Comparison of ENCODE assay signal across 11 cellular contexts in the genomic region with DNA sequence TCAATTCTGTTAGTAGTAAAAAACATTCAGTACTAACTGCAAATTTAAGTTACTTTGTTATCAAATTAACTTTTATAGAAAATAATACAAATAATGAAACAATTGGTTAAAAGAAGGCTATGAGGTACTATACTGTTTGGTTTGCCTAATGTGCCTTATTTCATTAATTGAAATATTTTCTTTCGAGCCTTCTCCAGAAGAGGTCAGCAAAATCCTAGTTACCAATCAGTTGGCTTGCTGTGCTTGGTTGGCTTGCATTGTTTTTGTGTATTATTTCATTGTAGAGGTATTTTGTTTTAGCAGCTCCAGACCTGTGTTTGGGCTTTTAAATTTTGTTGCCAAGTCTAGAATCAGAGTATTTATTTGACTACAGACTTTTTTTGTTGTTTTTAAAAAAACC.
DNase-seq lines count a peak whose midpoint lies in the region; ATAC-seq and TF ChIP-seq lines count a peak whose summit lies in the region.
"Had no signal": no experiment of that assay in that cellular context is flagged by ENCODE, and none has a peak within 500 bp of the region (broad histone marks: within the 10 kb centered on the region; RNA-seq: fewer than 3 reads in every experiment).

No MANE protein-coding gene starts in this region.

- H2AFZ ChIP-seq in osteoblast (ENCODE audit: low read length) = no peak overlapping the region

- DNase-seq in EH (ENCODE audit: low read depth) (peak; percentile 62), NCI-H69 (lab: John Stamatoyannopoulos, UW) (peak; percentile 0), esophagus muscularis mucosa (ENCODE audit: extremely low spot score) (no peak), osteoblast (ENCODE audit: insufficient read length, low spot score, missing footprints) (peak; percentile 54), foreskin melanocyte (no peak), caudate nucleus (lab: John Stamatoyannopoulos, UW) (no peak), Peyer's patch (no peak)
- DNase-seq: NCI-H2227 treated with DMSO at 0.1 percent for 48 hours, nucleus accumbens had no signal

- H3K27me3 ChIP-seq in esophagus muscularis mucosa (no peaks in the 10 kb centered on the region), osteoblast (ENCODE audit: insufficient read depth, low read length) (no peaks in the 10 kb centered on the region), Peyer's patch (no peaks in the 10 kb centered on the region)

- H4K20me1 ChIP-seq in osteoblast (ENCODE audit: insufficient read depth, low read length) = peaks cover 12% of the 10 kb centered on the region

- ATAC-seq in HG03039 (IDR thresholded peaks at IDR 0.05; ENCODE audit: unreplicated experiment) = no peak

- H3K36me3 ChIP-seq in esophagus muscularis mucosa = peaks cover 0 to 17% (median 8%) of the 10 kb centered on the region in 4 donors
- peaks cover 17% of the 10 kb centered on the region for H3K36me3 ChIP-seq in osteoblast (ENCODE audit: insufficient read depth, low read length)
- peaks cover 0 to 12% (median 0%) of the 10 kb centered on the region in 3 donors for H3K36me3 ChIP-seq in Peyer's patch

- H3K4me1 ChIP-seq in esophagus muscularis mucosa (peaks cover 0 to 34% (median 19%) of the 10 kb centered on the region in 4 donors), osteoblast (ENCODE audit: insufficient read depth, low read length) (no peaks in the 10 kb centered on the region), Peyer's patch (no peaks in the 10 kb centered on the region)

- intact Hi-C loops in esophagus muscularis mucosa (cut with DNase I) = no loop called here

- TF ChIP-seq POLR2A in esophagus muscularis mucosa (IDR thresholded peaks at IDR 0.05; ENCODE audit: low read depth) (no peak), Peyer's patch (IDR thresholded peaks at IDR 0.05) (no peak)

- no peak overlapping the region for H3K4me2 ChIP-seq in osteoblast (ENCODE audit: insufficient read depth, low read length)

- 52% methylated on average over 1 of the region's 1 CpG for WGBS in esophagus muscularis mucosa

- H3K79me2 ChIP-seq in osteoblast (ENCODE audit: insufficient read depth, low read length) = peaks cover 81% of the 10 kb centered on the region

- H3K9me3 ChIP-seq in esophagus muscularis mucosa (no peaks in the 10 kb centered on the region), osteoblast (ENCODE audit: low read depth, low read length) (no peaks in the 10 kb centered on the region), Peyer's patch (no peaks in the 10 kb centered on the region)

- TF ChIP-seq EP300 in esophagus muscularis mucosa (IDR thresholded peaks at IDR 0.05) = no peak

- H3K27ac ChIP-seq in esophagus muscularis mucosa (replicated peaks in 1 of 4) = no peak overlapping the region
- no peak overlapping the region for H3K27ac ChIP-seq in osteoblast (ENCODE audit: low read depth, low read length)
- no peak overlapping the region for H3K27ac ChIP-seq in caudate nucleus (ENCODE audit: low read depth, low read length)
- no peak overlapping the region for H3K27ac ChIP-seq in Peyer's patch
- H3K27ac ChIP-seq: SK-N-MC had no signal

- no peak overlapping the region for H3K4me3 ChIP-seq in esophagus muscularis mucosa
- no peak overlapping the region for H3K4me3 ChIP-seq in osteoblast (ENCODE audit: insufficient read depth, low read length)
- no peak overlapping the region for H3K4me3 ChIP-seq in Peyer's patch
- H3K4me3 ChIP-seq: SK-N-MC had no signal

- TF ChIP-seq CTCF in esophagus muscularis mucosa (IDR thresholded peaks at IDR 0.05) = peak; percentile 17 to 37 (median 19)
- TF ChIP-seq CTCF in osteoblast (IDR thresholded peaks at IDR 0.05; ENCODE audit: extremely low read depth, low read depth, low read length) = peak; percentile 18
- no peak for TF ChIP-seq CTCF in Peyer's patch (IDR thresholded peaks at IDR 0.05)

Comparison
In these comparisons a context has a peak if more than half of its experiments do, and no peak if none do; other contexts are left out.
1. DNase-seq: peak in EH (single experiment), NCI-H69 (single experiment) and osteoblast (single experiment); none in esophagus muscularis mucosa (single experiment), foreskin melanocyte (single experiment), caudate nucleus (0 of 61) and Peyer's patch (0 of 3).
2. CTCF ChIP-seq: peak in esophagus muscularis mucosa (3 of 3) and osteoblast (single experiment); none in Peyer's patch (0 of 6).